In genomic region chr6:131779304-131779703, GRCh38 we compare ENCODE assay signal across 21 cellular contexts.
"Had no signal": no experiment of that assay in that cellular context is flagged by ENCODE, and none has a peak within 500 bp of the region (broad histone marks: within the 10 kb centered on the region; RNA-seq: fewer than 3 reads in every experiment).

No MANE protein-coding gene starts in this region.

- H3K4me3 Mint-ChIP-seq: activated CD8-positive, alpha-beta T cell treated with anti-CD3 and anti-CD28 coated beads for 36 hours; activated naive CD4-positive, alpha-beta T cell treated with anti-CD3 and anti-CD28 coated beads, Interleukin-2, amount 50 U/mL, for 24 hours had no signal

- H3K27me3 ChIP-seq: breast epithelium had no signal

- ATAC-seq: activated CD8-positive, alpha-beta T cell treated with anti-CD3 and anti-CD28 coated beads for 36 hours; Panc1; Right ventricle myocardium inferior had no signal

- H3K9me3 ChIP-seq: breast epithelium had no signal

- H3K27ac Mint-ChIP-seq: activated CD8-positive, alpha-beta T cell treated with anti-CD3 and anti-CD28 coated beads for 36 hours; activated naive CD4-positive, alpha-beta T cell treated with anti-CD3 and anti-CD28 coated beads, Interleukin-2, amount 50 U/mL, for 24 hours had no signal

- H3K4me3 ChIP-seq: breast epithelium, SK-N-MC had no signal

- H3K36me3 Mint-ChIP-seq: activated naive CD4-positive, alpha-beta T cell treated with anti-CD3 and anti-CD28 coated beads, Interleukin-2, amount 50 U/mL, for 24 hours had no signal

- H3K4me1 ChIP-seq: breast epithelium had no signal

- H3K9me3 Mint-ChIP-seq: activated CD8-positive, alpha-beta T cell treated with anti-CD3 and anti-CD28 coated beads for 36 hours; activated naive CD4-positive, alpha-beta T cell treated with anti-CD3 and anti-CD28 coated beads, Interleukin-2, amount 50 U/mL, for 24 hours had no signal

- DNase-seq: activated CD4-positive, CD25-positive, alpha-beta regulatory T cell; activated CD8-positive, alpha-beta memory T cell treated with anti-CD3 and anti-CD28 coated beads, Interleukin-2, amount 50 U/mL, for 4 hours; activated CD8-positive, alpha-beta T cell treated with anti-CD3 and anti-CD28 coated beads for 36 hours; amniotic stem cell; Karpas-422; NCI-H1048; NCI-H146; NCI-H187 treated with DMSO at 0.1 percent for 48 hours; NCI-H2081 treated with DMSO at 0.1 percent for 48 hours; NCI-H526; NCI-H774; NK-92 treated with Interleukin-12 subunit alpha and Interleukin-12 subunit beta, amount 100 ng/mL, for 24 hours; OCI-M1; RPMI8226; T-helper 1 cell had no signal

- H3K27ac ChIP-seq: breast epithelium, SK-N-MC, VCaP had no signal

- H3K4me1 Mint-ChIP-seq: activated naive CD4-positive, alpha-beta T cell treated with anti-CD3 and anti-CD28 coated beads, Interleukin-2, amount 50 U/mL, for 24 hours had no signal
